In the genomic region with DNA sequence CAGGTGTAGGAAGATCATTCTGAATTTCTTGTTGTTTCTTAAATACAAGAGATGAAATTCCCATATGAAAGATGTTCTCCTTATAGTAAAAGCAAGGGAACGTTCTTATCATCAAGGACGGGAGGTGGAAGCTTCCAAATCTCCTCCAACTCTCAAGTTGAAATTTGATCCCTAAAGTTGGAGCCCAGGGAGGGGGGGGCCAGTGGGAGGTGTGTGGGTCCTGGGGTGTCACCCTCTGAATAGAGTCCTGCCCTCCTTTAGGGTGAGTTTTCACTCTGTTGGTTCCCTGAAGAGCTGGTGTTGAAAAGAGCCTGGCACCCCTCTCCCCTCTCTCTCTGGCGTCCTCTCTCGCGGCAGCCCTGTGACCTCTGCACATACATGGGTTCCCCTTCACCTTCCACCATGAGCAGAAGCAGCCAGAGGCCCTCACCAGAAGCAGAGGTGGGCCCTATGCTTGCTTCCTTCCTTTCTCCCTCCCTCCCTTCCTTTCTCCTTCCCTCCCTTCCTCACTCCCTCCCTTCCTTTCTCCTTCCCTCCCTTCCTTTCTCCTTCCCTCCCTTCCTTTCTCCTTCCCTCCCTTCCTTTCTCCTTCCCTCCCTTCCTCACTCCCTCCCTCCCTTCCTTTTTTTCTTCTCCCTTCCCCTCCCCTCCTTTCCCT, we compare ENCODE assay signal across 9 cellular contexts. TPM values are rescaled to one million over a fixed set of nuclear protein-coding genes. Genes with fewer than 3 reads are reported as not detected.
"Had no signal": no experiment of that assay in that cellular context is flagged by ENCODE, and none has a peak within 500 bp of the region (broad histone marks: within the 10 kb centered on the region; RNA-seq: fewer than 3 reads in every experiment).

No MANE protein-coding gene starts in this region.

- H3K27ac ChIP-seq: GM23248, KMS-11 had no signal

- DNase-seq: GM23248, GOT3, H9, HCEC 1CT, HFFc6, IMR-90 had no signal

- H3K4me3 ChIP-seq: GM23248 had no signal

RNA-seq across cellular contexts. Expression of gene TRIM17, which starts 10.0 kb away (rescaled TPM):
- total RNA-seq: GM23248, H4, HT-29, IMR-90 had no signal
